ENCODE assay signal across 8 cellular contexts in genomic region chr3:19931180-19931692, GRCh38. TPM values are rescaled to one million over a fixed set of nuclear protein-coding genes. Genes with fewer than 3 reads are reported as not detected.
DNase-seq lines count a peak whose midpoint lies in the region; ATAC-seq, FAIRE-seq and TF ChIP-seq lines count a peak whose summit lies in the region.

No MANE protein-coding gene starts in this region.

- H3K27ac ChIP-seq in endothelial cell of umbilical vein (ENCODE audit: insufficient read depth, low read depth, low read length) (no peak overlapping the region), brain microvascular endothelial cell (no peak overlapping the region), spleen (peak overlapping the region in 4 of 8 donors; percentile 37 to 82 (median 62))

- no peak overlapping the region for H2AFZ ChIP-seq in endothelial cell of umbilical vein (ENCODE audit: low read depth, low read length)

- no peaks in the 10 kb centered on the region for H3K9me1 ChIP-seq in endothelial cell of umbilical vein (replicated peaks; ENCODE audit: control insufficient read depth, extremely low read depth, insufficient read depth, low read length)

- TF ChIP-seq POLR2A in GM18505 (IDR thresholded peaks at IDR 0.05; ENCODE audit: borderline replicate concordance, extremely low read depth, insufficient read depth, insufficient read length), result no peak
- no peak for TF ChIP-seq POLR2A in endothelial cell of umbilical vein (IDR thresholded peaks at IDR 0.05; ENCODE audit: low read depth, low read length)
- no peak for TF ChIP-seq POLR2A in spleen (IDR thresholded peaks at IDR 0.05)

- no peaks in the 10 kb centered on the region for H4K20me1 ChIP-seq in endothelial cell of umbilical vein (replicated peaks; ENCODE audit: control insufficient read depth, extremely low read depth, insufficient read depth, low read length)

- POLR2A ChIA-PET in endothelial cell of umbilical vein (lab: Charles Lee), result no interaction called here

- no peaks in the 10 kb centered on the region for H3K27me3 ChIP-seq in endothelial cell of umbilical vein (ENCODE audit: control insufficient read depth in 2 of 2, insufficient read depth in 2 of 2, low read length in 2 of 2)
- H3K27me3 ChIP-seq in brain microvascular endothelial cell (replicated peaks), result no peaks in the 10 kb centered on the region
- peaks cover 0 to 8% (median 0%) of the 10 kb centered on the region in 7 donors for H3K27me3 ChIP-seq in spleen (replicated peaks in 1 of 7)

- in situ Hi-C loops in brain microvascular endothelial cell (cut with HindIII; ENCODE audit: low pct_ligation_motif_present, low sequenced_read_pairs), result no loop called here

- no TSS peak for BruUV-seq in endothelial cell of umbilical vein (replicated peaks; lab: Mats Ljungman, UMichigan)

- dilution Hi-C loops in endothelial cell of umbilical vein (cut with MboI; ENCODE audit: extremely low pct_ligation_motif_present, low sequenced_read_pairs), result no loop called here

- H3K4me1 ChIP-seq in endothelial cell of umbilical vein (ENCODE audit: control insufficient read depth, extremely low read depth, insufficient read depth, low read length) (no peaks in the 10 kb centered on the region), spleen (peaks cover 0 to 21% (median 8%) of the 10 kb centered on the region in 6 donors)

- H3K4me2 ChIP-seq in endothelial cell of umbilical vein (ENCODE audit: insufficient read depth, low read length), result no peak overlapping the region

- DNase-seq in endothelial cell of umbilical vein (ENCODE audit: low read depth, low spot score) (no peak), DMS153 treated with DMSO at 0.1 percent for 48 hours (lab: John Stamatoyannopoulos, UW; ENCODE audit: unreplicated experiment) (no peak), brain microvascular endothelial cell (no peak), spleen (no peak), SK-N-DZ (ENCODE audit: low spot score) (no peak)

- FAIRE-seq in endothelial cell of umbilical vein (lab: Jason Lieb, UNC), result peak; percentile 15

- H3K4me3 ChIP-seq in endothelial cell of umbilical vein (replicated peaks in 1 of 3; ENCODE audit: insufficient read depth in 1 of 3, low read depth in 1 of 3, low read length in 3 of 3) (no peak overlapping the region), brain microvascular endothelial cell (ENCODE audit: low read depth, low read length) (no peak overlapping the region), spleen (peak overlapping the region in 1 of 8 donors; percentile 5)

- H3K79me2 ChIP-seq in endothelial cell of umbilical vein (ENCODE audit: control insufficient read depth, insufficient read depth, low read length), result no peaks in the 10 kb centered on the region

- whole genome bisulfite sequencing in spleen, 5 donors, result 2 to 25% (median 14%) methylated on average over 2 of the region's 2 CpGs

- H3K9me3 ChIP-seq in endothelial cell of umbilical vein (replicated peaks; ENCODE audit: control insufficient read depth, insufficient read depth, low read length), result no peaks in the 10 kb centered on the region
- H3K9me3 ChIP-seq in spleen, result no peaks in the 10 kb centered on the region

- no peak overlapping the region for H3K9ac ChIP-seq in endothelial cell of umbilical vein (replicated peaks; ENCODE audit: extremely low read depth, insufficient read depth, low read length)

- TF ChIP-seq CTCF in endothelial cell of umbilical vein (IDR thresholded peaks at IDR 0.05; ENCODE audit: extremely low read depth in 1 of 2, insufficient read depth in 1 of 2, low read depth in 1 of 2, low read length in 2 of 2), result no peak
- no peak for TF ChIP-seq CTCF in brain microvascular endothelial cell (IDR thresholded peaks at IDR 0.05; ENCODE audit: low read depth, low read length, missing control alignments)
- no peak for TF ChIP-seq CTCF in spleen (IDR thresholded peaks at IDR 0.05 in 8 of 11, conservative IDR thresholded peaks at IDR 0.05 in 3 of 11)

- CTCF ChIA-PET in endothelial cell of umbilical vein (lab: Charles Lee), result no interaction called here

- ATAC-seq in GM18505 (IDR thresholded peaks at IDR 0.05; ENCODE audit: unreplicated experiment) (peak; percentile 84), GM21515 (IDR thresholded peaks at IDR 0.05; ENCODE audit: unreplicated experiment) (peak; percentile 89), HG03575 (IDR thresholded peaks at IDR 0.05; ENCODE audit: extremely low read depth, insufficient number of reproducible peaks, low FRiP score, unreplicated experiment) (peak; percentile 77)

- H3K36me3 ChIP-seq in endothelial cell of umbilical vein (ENCODE audit: control insufficient read depth in 2 of 2, extremely low read depth in 1 of 2, insufficient read depth in 2 of 2, low read length in 2 of 2) (no peaks in the 10 kb centered on the region), brain microvascular endothelial cell (replicated peaks) (no peaks in the 10 kb centered on the region), spleen (no peaks in the 10 kb centered on the region)

- intact Hi-C loops in endothelial cell of umbilical vein (cut with micrococcal nuclease) (no loop called here), spleen (cut with DNase I; ENCODE audit: low total_unique reads) (no loop called here)

TF ChIP-seq in endothelial cell of umbilical vein, 7 proteins besides CTCF, POLR2A, EP300 and RAD21:
- TF ChIP-seq POLR2AphosphoS5 (IDR thresholded peaks at IDR 0.05; ENCODE audit: insufficient read depth, low read depth, low read length), result no peak

RNA-seq across cellular contexts. Expression of gene EFHB, which starts 2.8 kb away (rescaled TPM):
- total RNA-seq in endothelial cell of umbilical vein (0.82 and 0.99 TPM in 2 replicates), spleen (1 to 10 TPM in 3 of 7 donors, under 1 TPM in 2, not detected in 2; 0.83 to 2.7 (median 1.2) TPM)
- polyA plus RNA-seq in endothelial cell of umbilical vein (not detected in 2 replicates), spleen (1 to 10 TPM; 1.0 to 2.0 (median 1.9) TPM)
- 0.18 and 0.19 TPM in 2 replicates for polyA plus RNA-seq in endothelial cell of umbilical vein (2011; cell fraction: cytosol; rRNA removed)
- 0.78 TPM in 1 of 2 replicates, not detected in the other for polyA plus RNA-seq in endothelial cell of umbilical vein (2011; cell fraction: nucleus; rRNA removed)
- polyA plus RNA-seq in endothelial cell of umbilical vein (2012), result 0.60 and 0.78 TPM in 2 replicates
- 3.7 TPM in 1 of 2 replicates, not detected in the other for polyA minus RNA-seq in endothelial cell of umbilical vein
- polyA minus RNA-seq in endothelial cell of umbilical vein (2011; cell fraction: cytosol; rRNA and poly(A)+ RNA removed), result not detected
- polyA minus RNA-seq in endothelial cell of umbilical vein (2011; cell fraction: nucleus; rRNA and poly(A)+ RNA removed), result 1.4 TPM in 1 of 2 replicates, not detected in the other
- polyA plus RNA-seq in SK-N-DZ (2014; cell fraction: cytosol; rRNA removed), result 0.08 and 0.34 TPM in 2 replicates
- polyA plus RNA-seq in SK-N-DZ (2014; cell fraction: nucleus; rRNA removed), result 0.05 TPM in 1 of 2 replicates, not detected in the other

RNA-seq across cellular contexts. Expression of gene RAB5A, which starts 15.7 kb away (rescaled TPM):
- total RNA-seq in endothelial cell of umbilical vein (63.8 and 66.9 TPM in 2 replicates), spleen (10 to 100 TPM; 58.5 to 83.1 (median 64.3) TPM)
- polyA plus RNA-seq in endothelial cell of umbilical vein (17.9 and 20.6 TPM in 2 replicates), spleen (10 to 100 TPM; 17.6 to 24.0 (median 20.8) TPM)
- polyA plus RNA-seq in endothelial cell of umbilical vein (2011; cell fraction: cytosol; rRNA removed), result 32.5 and 36.3 TPM in 2 replicates
- 22.6 and 25.0 TPM in 2 replicates for polyA plus RNA-seq in endothelial cell of umbilical vein (2011; cell fraction: nucleus; rRNA removed)
- 44.2 and 54.4 TPM in 2 replicates for polyA plus RNA-seq in endothelial cell of umbilical vein (2012)
- 19.1 and 28.6 TPM in 2 replicates for polyA minus RNA-seq in endothelial cell of umbilical vein
- 30.6 TPM for polyA minus RNA-seq in endothelial cell of umbilical vein (2011; cell fraction: cytosol; rRNA and poly(A)+ RNA removed)
- 39.8 and 59.0 TPM in 2 replicates for polyA minus RNA-seq in endothelial cell of umbilical vein (2011; cell fraction: nucleus; rRNA and poly(A)+ RNA removed)
- polyA plus RNA-seq in SK-N-DZ (2014; cell fraction: cytosol; rRNA removed), result 30.3 and 31.4 TPM in 2 replicates
- polyA plus RNA-seq in SK-N-DZ (2014; cell fraction: nucleus; rRNA removed), result 13.4 and 20.1 TPM in 2 replicates
